Comparison of ENCODE assay signal across 24 cellular contexts in the genomic region with DNA sequence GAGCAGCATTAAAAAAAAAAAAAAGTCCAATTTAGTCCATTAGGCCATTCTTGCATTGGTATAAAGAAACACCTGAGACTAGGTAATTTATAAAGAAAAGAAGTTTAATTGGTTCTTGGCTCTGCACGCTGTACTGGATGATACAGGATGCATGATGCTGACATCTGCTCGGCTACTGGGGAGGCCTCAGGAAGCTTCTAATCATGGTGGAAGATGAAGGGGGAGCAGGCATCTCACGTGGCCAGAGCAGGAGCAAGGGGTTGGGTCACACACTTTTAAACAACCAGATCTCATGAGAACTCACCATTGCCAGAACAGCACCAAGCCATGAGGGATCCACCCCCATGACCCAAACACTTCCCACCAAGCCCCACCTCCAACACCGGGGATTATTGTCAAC.
"Had no signal": no experiment of that assay in that cellular context is flagged by ENCODE, and none has a peak within 500 bp of the region (broad histone marks: within the 10 kb centered on the region; RNA-seq: fewer than 3 reads in every experiment).

No MANE protein-coding gene starts in this region.

- H3K27ac ChIP-seq: left ventricle myocardium inferior, ovary, skin epidermis, tibial nerve, vagina had no signal

- H3K4me3 ChIP-seq: left ventricle myocardium inferior, lung, mucosa of descending colon, ovary, prostate gland, skin epidermis, tibial nerve, vagina had no signal

- H3K4me3 Mint-ChIP-seq: immature natural killer cell; naive thymus-derived CD4-positive, alpha-beta T cell; natural killer cell treated with Interleukin-12 subunit alpha and Interleukin-12 subunit beta and Interleukin-15 and Interleukin-18, amount 100 ng/mL, for 72 hours; stimulated activated naive B cell treated with anti-CD40 and anti-IgM and Interleukin-4, amounts not matched to agents 10 μg/mL and 1 μg/mL and 100 μg/mL, for 72 hours; type B pancreatic cell had no signal

- H3K9me3 ChIP-seq: left ventricle myocardium inferior, mucosa of descending colon, ovary, prostate gland, tibial nerve, vagina had no signal

- H3K4me1 Mint-ChIP-seq: immature natural killer cell had no signal

- H3K27ac Mint-ChIP-seq: immature natural killer cell; naive thymus-derived CD4-positive, alpha-beta T cell; natural killer cell treated with Interleukin-12 subunit alpha and Interleukin-12 subunit beta and Interleukin-15 and Interleukin-18, amount 100 ng/mL, for 72 hours; stimulated activated naive B cell treated with anti-CD40 and anti-IgM and Interleukin-4, amounts not matched to agents 10 μg/mL and 1 μg/mL and 100 μg/mL, for 72 hours; type B pancreatic cell had no signal

- H3K4me1 ChIP-seq: left ventricle myocardium inferior, vagina had no signal

- DNase-seq: hypothalamus; immature natural killer cell; left ventricle myocardium inferior; midbrain; mucosa of descending colon; naive thymus-derived CD4-positive, alpha-beta T cell; ovary; retina; right cardiac atrium; stimulated activated CD4-positive, alpha-beta T cell treated with anti-CD3 and anti-CD28 coated beads, Interleukin-12 subunit alpha, Interleukin-12 subunit beta, amount 100 ng/mL, for 4 hours; stimulated activated CD4-positive, alpha-beta T cell treated with anti-CD3 and anti-CD28 coated beads, Interleukin-15, amount 100 ng/mL, for 24 hours; stimulated activated CD4-positive, alpha-beta T cell treated with anti-CD3 and anti-CD28 coated beads, Interleukin-2, amount 100 ng/mL, for 24 hours; stimulated activated CD4-positive, alpha-beta T cell treated with anti-CD3 and anti-CD28 coated beads, Interleukin-4, amount 100 ng/mL, for 1 hour; stimulated activated naive B cell treated with anti-CD40 and anti-IgM and Interleukin-4, amounts not matched to agents 10 μg/mL and 1 μg/mL and 100 μg/mL, for 72 hours; stimulated activated naive CD8-positive, alpha-beta T cell treated with anti-CD3 and anti-CD28 coated beads, Interleukin-15, Interleukin-2, amounts not matched to agents 100 U/mL and 50 U/mL, for 24 hours; substantia nigra had no signal

- H3K9me3 Mint-ChIP-seq: immature natural killer cell; natural killer cell treated with Interleukin-12 subunit alpha and Interleukin-12 subunit beta and Interleukin-15 and Interleukin-18, amount 100 ng/mL, for 72 hours; type B pancreatic cell had no signal

- H3K36me3 ChIP-seq: left ventricle myocardium inferior, ovary, prostate gland, tibial nerve, vagina had no signal

- H3K36me3 Mint-ChIP-seq: immature natural killer cell; naive thymus-derived CD4-positive, alpha-beta T cell; natural killer cell treated with Interleukin-12 subunit alpha and Interleukin-12 subunit beta and Interleukin-15 and Interleukin-18, amount 100 ng/mL, for 72 hours; stimulated activated naive B cell treated with anti-CD40 and anti-IgM and Interleukin-4, amounts not matched to agents 10 μg/mL and 1 μg/mL and 100 μg/mL, for 72 hours had no signal

- ATAC-seq: sciatic nerve; stimulated activated naive B cell treated with anti-CD40 and anti-IgM and Interleukin-4, amounts not matched to agents 10 μg/mL and 1 μg/mL and 100 μg/mL, for 72 hours; stimulated activated naive CD8-positive, alpha-beta T cell treated with anti-CD3 and anti-CD28 coated beads, Interleukin-15, Interleukin-2, amounts not matched to agents 100 U/mL and 50 U/mL, for 24 hours had no signal

- H3K27me3 ChIP-seq: ovary, tibial nerve, vagina had no signal

- H3K27me3 Mint-ChIP-seq: stimulated activated naive B cell treated with anti-CD40 and anti-IgM and Interleukin-4, amounts not matched to agents 10 μg/mL and 1 μg/mL and 100 μg/mL, for 72 hours; type B pancreatic cell had no signal
